25 cellular contexts compared by ENCODE assay signal in genomic region chr16:9340402-9341095, GRCh38.
"Had no signal": no experiment of that assay in that cellular context is flagged by ENCODE, and none has a peak within 500 bp of the region (broad histone marks: within the 10 kb centered on the region; RNA-seq: fewer than 3 reads in every experiment).

No MANE protein-coding gene starts in this region.

- H3K36me3 Mint-ChIP-seq: natural killer cell; stimulated activated memory B cell treated with anti-CD40 and anti-IgM and Interleukin-4, amounts not matched to agents 10 μg/mL and 1 μg/mL and 100 μg/mL, for 72 hours had no signal

- ATAC-seq: left lung; natural killer cell; pancreas; stimulated activated memory B cell treated with anti-CD40 and anti-IgM and Interleukin-4, amounts not matched to agents 10 μg/mL and 1 μg/mL and 100 μg/mL, for 72 hours had no signal

- H3K9me3 Mint-ChIP-seq: activated T-cell treated with anti-CD3 and anti-CD28 coated beads, Interleukin-2, amount 50 U/mL, for 24 hours; activated T-helper 2 cell treated with anti-CD3 and anti-CD28 coated beads, Interferon-gamma antibody, Interleukin-2, Interleukin-4, amounts not matched to agents 10 μg/mL and 5 μg/mL and 100 μg/mL, durations not matched to agents 14 hours and 24 hours and 36 hours; dendritic cell treated with granulocyte-macrophage colony-stimulating factor and Interleukin-4, amounts not matched to agents 40 ng/mL and 50 ng/mL, for 4 days; natural killer cell; stimulated activated memory B cell treated with anti-CD40 and anti-IgM and Interleukin-4, amounts not matched to agents 10 μg/mL and 1 μg/mL and 100 μg/mL, for 72 hours had no signal

- H3K27ac Mint-ChIP-seq: activated T-cell treated with anti-CD3 and anti-CD28 coated beads, Interleukin-2, amount 50 U/mL, for 24 hours; activated T-helper 2 cell treated with anti-CD3 and anti-CD28 coated beads, Interferon-gamma antibody, Interleukin-2, Interleukin-4, amounts not matched to agents 10 μg/mL and 5 μg/mL and 100 μg/mL, durations not matched to agents 14 hours and 24 hours and 36 hours; dendritic cell treated with granulocyte-macrophage colony-stimulating factor and Interleukin-4, amounts not matched to agents 40 ng/mL and 50 ng/mL, for 4 days; natural killer cell; stimulated activated memory B cell treated with anti-CD40 and anti-IgM and Interleukin-4, amounts not matched to agents 10 μg/mL and 1 μg/mL and 100 μg/mL, for 72 hours had no signal

- H3K27ac ChIP-seq: cardiac muscle cell, left lung, neutrophil, pancreas, uterus had no signal

- H3K9me3 ChIP-seq: left lung, neutrophil, pancreas, sigmoid colon, stomach, uterus had no signal

- FAIRE-seq: pancreas, TTC549 had no signal

- H3K4me2 ChIP-seq: smooth muscle cell had no signal

- H3K27me3 Mint-ChIP-seq: activated T-cell treated with anti-CD3 and anti-CD28 coated beads, Interleukin-2, amount 50 U/mL, for 24 hours; dendritic cell treated with granulocyte-macrophage colony-stimulating factor and Interleukin-4, amounts not matched to agents 40 ng/mL and 50 ng/mL, for 4 days; stimulated activated memory B cell treated with anti-CD40 and anti-IgM and Interleukin-4, amounts not matched to agents 10 μg/mL and 1 μg/mL and 100 μg/mL, for 72 hours had no signal

- H3K4me3 Mint-ChIP-seq: activated T-cell treated with anti-CD3 and anti-CD28 coated beads, Interleukin-2, amount 50 U/mL, for 24 hours; dendritic cell treated with granulocyte-macrophage colony-stimulating factor and Interleukin-4, amounts not matched to agents 40 ng/mL and 50 ng/mL, for 4 days; natural killer cell; stimulated activated memory B cell treated with anti-CD40 and anti-IgM and Interleukin-4, amounts not matched to agents 10 μg/mL and 1 μg/mL and 100 μg/mL, for 72 hours had no signal

- H3K4me1 Mint-ChIP-seq: natural killer cell; stimulated activated memory B cell treated with anti-CD40 and anti-IgM and Interleukin-4, amounts not matched to agents 10 μg/mL and 1 μg/mL and 100 μg/mL, for 72 hours had no signal

- H3K4me1 ChIP-seq: left lung, pancreas, uterus had no signal

- DNase-seq: activated CD4-positive, alpha-beta T cell treated with anti-CD3 and anti-CD28 coated beads for 1 hour; activated CD8-positive, alpha-beta memory T cell treated with anti-CD3 and anti-CD28 coated beads for 24 hours; activated CD8-positive, alpha-beta memory T cell treated with anti-CD3 and anti-CD28 coated beads, Interleukin-2, amount 50 U/mL, for 4 hours; activated naive CD4-positive, alpha-beta T cell treated with Interleukin-2 at 50 U/mL for 16 hours; activated T-cell treated with anti-CD3 and anti-CD28 coated beads, Interleukin-2, amount 50 U/mL, for 24 hours; effector CD8-positive, alpha-beta T cell; foreskin melanocyte; kidney glomerular epithelial cell; left lung; natural killer cell; pancreas; sigmoid colon; stimulated activated CD4-positive, alpha-beta T cell treated with anti-CD3 and anti-CD28 coated beads, Interleukin-15, amount 100 ng/mL, for 24 hours; stomach; T-helper 1 cell; trophoblast cell; uterus had no signal

- H3K36me3 ChIP-seq: cardiac muscle cell, left lung, neutrophil, pancreas, sigmoid colon, stomach had no signal

- H3K4me3 ChIP-seq: cardiac muscle cell, left lung, lung, pancreas, sigmoid colon, smooth muscle cell, stomach, uterus had no signal

- H3K27me3 ChIP-seq: cardiac muscle cell, left lung, pancreas, sigmoid colon, stomach, uterus had no signal
